In the genomic region with DNA sequence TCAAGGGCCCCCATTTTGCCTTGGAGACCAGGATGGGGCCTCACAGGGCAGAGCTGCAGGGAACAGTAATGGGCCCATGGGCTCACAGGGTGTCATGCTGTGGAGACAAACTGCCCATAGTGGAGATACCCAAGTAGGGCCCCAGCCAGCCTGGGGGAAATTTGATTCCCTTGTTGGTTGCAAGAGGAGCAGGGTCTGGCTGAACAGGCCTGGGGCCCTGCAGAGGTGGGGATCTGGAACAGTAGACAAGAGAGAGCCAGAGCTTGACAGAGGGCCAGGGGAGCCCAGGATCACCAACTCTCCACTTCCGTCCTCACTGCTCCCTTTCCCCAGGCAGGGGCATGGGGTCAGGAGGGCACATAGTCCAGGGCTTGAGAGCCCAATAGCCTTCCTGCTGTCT, we compare ENCODE assay signal across 29 cellular contexts. TPM values are rescaled to one million over a fixed set of nuclear protein-coding genes. Genes with fewer than 3 reads are reported as not detected.
"Had no signal": no experiment of that assay in that cellular context is flagged by ENCODE, and none has a peak within 500 bp of the region (broad histone marks: within the 10 kb centered on the region; RNA-seq: fewer than 3 reads in every experiment).

No MANE protein-coding gene starts in this region.

- H3K4me3 ChIP-seq: breast epithelium, K562, SJSA1 had no signal

- H3K4me3 Mint-ChIP-seq: activated CD8-positive, alpha-beta T cell treated with anti-CD3 and anti-CD28 coated beads for 36 hours; activated naive CD4-positive, alpha-beta T cell treated with anti-CD3 and anti-CD28 coated beads, Interleukin-2, amount 10 ng/mL, durations not matched to agents 7 days and 5 days; activated naive CD8-positive, alpha-beta T cell treated with anti-CD3 and anti-CD28 coated beads for 36 hours; activated T-cell treated with anti-CD3 and anti-CD28 coated beads, Interleukin-2, amount 50 U/mL, for 72 hours; T-helper 2 cell treated with Interferon-gamma antibody and Interleukin-4, amounts not matched to agents 5 μg/mL and 100 μg/mL, for 36 hours had no signal

- H3K27ac ChIP-seq: breast epithelium, RWPE1, SJSA1 had no signal

- H3K27ac Mint-ChIP-seq: activated CD8-positive, alpha-beta T cell treated with anti-CD3 and anti-CD28 coated beads for 36 hours; activated naive CD4-positive, alpha-beta T cell treated with anti-CD3 and anti-CD28 coated beads, Interleukin-2, amount 10 ng/mL, durations not matched to agents 7 days and 5 days; activated naive CD8-positive, alpha-beta T cell treated with anti-CD3 and anti-CD28 coated beads for 36 hours; activated T-cell treated with anti-CD3 and anti-CD28 coated beads, Interleukin-2, amount 50 U/mL, for 72 hours; activated T-helper 2 cell treated with anti-CD3 and anti-CD28 coated beads, Interferon-gamma antibody, Interleukin-2, Interleukin-4, amounts not matched to agents 10 μg/mL and 5 μg/mL and 100 μg/mL, durations not matched to agents 14 hours and 24 hours and 36 hours; T-helper 2 cell treated with Interferon-gamma antibody and Interleukin-4, amounts not matched to agents 5 μg/mL and 100 μg/mL, for 36 hours had no signal

- H3K36me3 ChIP-seq: breast epithelium, SJSA1 had no signal

- H3K27me3 ChIP-seq: breast epithelium, SJSA1 had no signal

- H3K4me1 ChIP-seq: breast epithelium had no signal

- H3K9me3 ChIP-seq: SJSA1 had no signal

- DNase-seq: activated CD4-positive, alpha-beta T cell treated with anti-CD3 and anti-CD28 coated beads for 4 hours; activated CD8-positive, alpha-beta memory T cell treated with anti-CD3 and anti-CD28 coated beads, Interleukin-2, amount 50 U/mL, for 4 hours; activated CD8-positive, alpha-beta T cell treated with anti-CD3 and anti-CD28 coated beads for 36 hours; activated gamma-delta T cell treated with Interleukin-2 at 50 U/mL for 16 hours; activated naive CD4-positive, alpha-beta T cell treated with anti-CD3 and anti-CD28 coated beads, Interleukin-2, amount 10 ng/mL, durations not matched to agents 7 days and 5 days; activated naive CD8-positive, alpha-beta T cell treated with anti-CD3 and anti-CD28 coated beads for 36 hours; activated T-cell treated with anti-CD3 and anti-CD28 coated beads, Interleukin-2, amount 50 U/mL, for 72 hours; Karpas-422; MM.1S; NCI-H1105; NCI-H1436; NCI-H1694 treated with DMSO at 0.1 percent for 48 hours; NCI-H2029 treated with DMSO at 0.1 percent for 48 hours; NCI-H345; NCI-H510A; NCI-H526 treated with DMSO at 0.1 percent for 48 hours; NCI-H82; OCI-M1; SHP77; SW 1271 had no signal

- ATAC-seq: activated CD4-positive, CD25-positive, alpha-beta regulatory T cell treated with anti-CD3 and anti-CD28 coated beads, Interleukin-2, amount 50 U/mL, for 24 hours; activated CD8-positive, alpha-beta T cell treated with anti-CD3 and anti-CD28 coated beads for 36 hours; activated T-cell treated with anti-CD3 and anti-CD28 coated beads, Interleukin-2, amount 50 U/mL, for 72 hours; K562; Panc1; SK-N-SH treated with all-trans-retinoic acid at 6 μM for 48 hours had no signal

- H3K27me3 Mint-ChIP-seq: activated CD8-positive, alpha-beta T cell treated with anti-CD3 and anti-CD28 coated beads for 36 hours; activated naive CD8-positive, alpha-beta T cell treated with anti-CD3 and anti-CD28 coated beads for 36 hours had no signal

RNA-seq across cellular contexts. Expression of a gene that starts 8.7 kb away (rescaled TPM):
- total RNA-seq: activated T-helper 2 cell treated with anti-CD3 and anti-CD28 coated beads, Interferon-gamma antibody, Interleukin-2, Interleukin-4, amounts not matched to agents 10 μg/mL and 5 μg/mL and 100 μg/mL, durations not matched to agents 14 hours and 24 hours and 36 hours; K562; SJSA1 had no signal
